Comparison of ENCODE assay signal across 13 cellular contexts in genomic region chr7:919924-920341, GRCh38. TPM values are rescaled to one million over a fixed set of nuclear protein-coding genes. Genes with fewer than 3 reads are reported as not detected.
DNase-seq lines count a peak whose midpoint lies in the region; ATAC-seq and TF ChIP-seq lines count a peak whose summit lies in the region.
"Had no signal": no experiment of that assay in that cellular context is flagged by ENCODE, and none has a peak within 500 bp of the region (broad histone marks: within the 10 kb centered on the region; RNA-seq: fewer than 3 reads in every experiment).

No MANE protein-coding gene starts in this region.

- no peak for ATAC-seq in natural killer cell

- DNase-seq in stimulated activated CD4-positive, alpha-beta T cell treated with anti-CD3 and anti-CD28 coated beads, Interleukin-15, amount 100 ng/mL, for 24 hours = peak; percentile 3
- no peak for DNase-seq in stimulated activated CD4-positive, alpha-beta T cell treated with anti-CD3 and anti-CD28 coated beads, Interleukin-12 subunit alpha, Interleukin-12 subunit beta, amount 100 ng/mL, for 4 hours
- DNase-seq in effector CD4-positive, alpha-beta T cell = peak; percentile 1
- DNase-seq in natural killer cell (peak; percentile 12), ureter (ENCODE audit: low spot score) (peak; percentile 39), midbrain (lab: John Stamatoyannopoulos, UW) (no peak), DMS153 treated with DMSO at 0.1 percent for 48 hours (lab: John Stamatoyannopoulos, UW; ENCODE audit: unreplicated experiment) (no peak)
- no peak for DNase-seq in stimulated activated naive CD4-positive, alpha-beta T cell (lab: John Stamatoyannopoulos, UW)
- DNase-seq: activated naive CD8-positive, alpha-beta T cell treated with anti-CD3 and anti-CD28 coated beads for 36 hours; NCI-H2029; T1000 had no signal

- peaks cover 55 to 61% of the 10 kb centered on the region in 2 donors for H3K4me1 Mint-ChIP-seq in natural killer cell

- no peaks in the 10 kb centered on the region for H3K36me3 Mint-ChIP-seq in natural killer cell

- peak overlapping the region; percentile 60 to 95 for H3K27ac Mint-ChIP-seq in natural killer cell

- TF ChIP-seq CTCF in natural killer cell (IDR thresholded peaks at IDR 0.05) = no peak

- no peaks in the 10 kb centered on the region for H3K9me3 Mint-ChIP-seq in natural killer cell
- H3K9me3 Mint-ChIP-seq: activated naive CD8-positive, alpha-beta T cell treated with anti-CD3 and anti-CD28 coated beads for 36 hours; neural crest cell had no signal

- intact Hi-C loops in natural killer cell (cut with micrococcal nuclease) = loop anchor here (5.0 kb wide), 3 partner anchors 122 to 612 kb away; partner anchors contain the start of genes GPR146 and MAFK

- H3K4me3 Mint-ChIP-seq in natural killer cell = no peak overlapping the region
- H3K4me3 Mint-ChIP-seq: B cell, neural crest cell had no signal

- no peaks in the 10 kb centered on the region for H3K27me3 Mint-ChIP-seq in natural killer cell (ENCODE audit: low read depth in 2 of 2)
- H3K27me3 Mint-ChIP-seq: activated naive CD8-positive, alpha-beta T cell treated with anti-CD3 and anti-CD28 coated beads for 36 hours; B cell had no signal

RNA-seq across cellular contexts. Expression of gene ADAP1, which starts 34.5 kb away (rescaled TPM):
- 100 to 1,000 TPM in 1 of 3 donors, 10 to 100 TPM in 2; 87.2 to 117 (median 89.2) TPM for total RNA-seq in natural killer cell
- total RNA-seq in ureter = 20.6 TPM

RNA-seq across cellular contexts. Expression of gene GET4, which starts 43.6 kb away (rescaled TPM):
- 10 to 100 TPM; 69.3 to 81.6 (median 73.2) TPM for total RNA-seq in natural killer cell
- total RNA-seq in ureter = 43.4 TPM

RNA-seq across cellular contexts. Expression of gene COX19, which starts 55.4 kb away (rescaled TPM):
- total RNA-seq in natural killer cell (10 to 100 TPM; 33.6 to 38.3 (median 33.6) TPM), ureter (14.6 TPM)

Comparison
In these comparisons a context has a peak if more than half of its experiments do, and no peak if none do; other contexts are left out.
1. DNase-seq: peak in stimulated activated CD4-positive, alpha-beta T cell treated with anti-CD3 and anti-CD28 coated beads, Interleukin-15, amount 100 ng/mL, for 24 hours (single experiment), effector CD4-positive, alpha-beta T cell (single experiment), natural killer cell (single experiment) and ureter (single experiment); none in stimulated activated CD4-positive, alpha-beta T cell treated with anti-CD3 and anti-CD28 coated beads, Interleukin-12 subunit alpha, Interleukin-12 subunit beta, amount 100 ng/mL, for 4 hours (single experiment), stimulated activated naive CD4-positive, alpha-beta T cell (0 of 6), midbrain (single experiment) and DMS153 treated with DMSO at 0.1 percent for 48 hours (single experiment).